In the genomic region with DNA sequence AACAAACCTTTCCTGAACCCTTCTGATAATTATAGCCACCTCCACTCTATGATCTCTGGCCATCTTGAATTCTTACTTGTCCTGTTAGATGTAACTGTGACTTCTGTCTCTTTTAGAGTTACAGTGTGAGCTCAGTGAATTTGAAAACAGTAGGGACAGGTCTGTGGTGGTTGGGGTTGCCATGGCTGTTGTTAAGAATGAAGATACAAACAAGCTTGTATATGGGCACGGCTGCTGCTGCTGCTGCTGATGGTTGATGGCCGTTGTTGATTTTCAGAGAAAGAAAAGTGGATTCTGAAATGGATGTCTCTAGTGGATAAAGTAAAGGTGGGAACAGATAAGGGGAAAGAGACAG, we compare ENCODE assay signal across 16 cellular contexts.
DNase-seq lines count a peak whose midpoint lies in the region; ATAC-seq and TF ChIP-seq lines count a peak whose summit lies in the region.
"Had no signal": no experiment of that assay in that cellular context is flagged by ENCODE, and none has a peak within 500 bp of the region (broad histone marks: within the 10 kb centered on the region; RNA-seq: fewer than 3 reads in every experiment).

No MANE protein-coding gene starts in this region.

- H3K4me2 ChIP-seq in hepatocyte (no peak overlapping the region), skeletal muscle satellite cell (ENCODE audit: low read length) (no peak overlapping the region)

- peaks cover 45% of the 10 kb centered on the region for H3K4me1 Mint-ChIP-seq in activated T-helper 1 cell treated with anti-CD3 and anti-CD28 coated beads, Interleukin-12 subunit alpha, Interleukin-12 subunit beta, Interleukin-2, Interleukin-4 antibody, amounts not matched to agents 30 ng/mL and 10 ng/mL and 1 ng/mL, durations not matched to agents 14 hours and 24 hours and 36 hours (ENCODE audit: low read depth)
- H3K4me1 Mint-ChIP-seq in activated T-cell treated with anti-CD3 and anti-CD28 coated beads, Interleukin-2, amount 50 U/mL, for 24 hours (ENCODE audit: low read depth): peaks cover 14% of the 10 kb centered on the region

- no peaks in the 10 kb centered on the region for H4K20me1 ChIP-seq in hepatocyte (ENCODE audit: insufficient read depth, poor library complexity, severe bottlenecking)

- H3K9me2 ChIP-seq in hepatocyte (replicated peaks; ENCODE audit: insufficient read depth): no peaks in the 10 kb centered on the region

- intact Hi-C loops in activated T-helper 1 cell treated with anti-CD3 and anti-CD28 coated beads, Interleukin-12 subunit alpha, Interleukin-12 subunit beta, Interleukin-2, Interleukin-4 antibody, amounts not matched to agents 30 ng/mL and 10 ng/mL and 1 ng/mL, durations not matched to agents 14 hours and 24 hours and 36 hours (cut with micrococcal nuclease): loop anchor here (10.0 kb wide), 1 partner anchor 649 kb away; a partner anchor contains a TSS

- no peak overlapping the region for H2AFZ ChIP-seq in hepatocyte

- H3K4me3 ChIP-seq in hepatocyte: no peak overlapping the region
- no peak overlapping the region for H3K4me3 ChIP-seq in skeletal muscle satellite cell (ENCODE audit: low read length)
- H3K4me3 ChIP-seq: K562 had no signal

- WGBS in hepatocyte (ENCODE audit: low lambda C conversion rate, missing lambda C conversion rate): 84% methylated on average over 2 of the region's 2 CpGs

- H3K27me3 ChIP-seq in hepatocyte (no peaks in the 10 kb centered on the region), skeletal muscle satellite cell (ENCODE audit: control insufficient read depth, insufficient read depth, low read length) (no peaks in the 10 kb centered on the region)

- no peak for TF ChIP-seq CTCF in hepatocyte (IDR thresholded peaks at IDR 0.05; ENCODE audit: poor library complexity)

- H3K4me1 ChIP-seq in hepatocyte (ENCODE audit: insufficient read depth) (peaks cover 37% of the 10 kb centered on the region), skeletal muscle satellite cell (ENCODE audit: control insufficient read depth, insufficient read depth, low read length) (peaks cover 67% of the 10 kb centered on the region)

- ATAC-seq in HG03342 (IDR thresholded peaks at IDR 0.05; ENCODE audit: unreplicated experiment) (peak; percentile 30), GM21367 (IDR thresholded peaks at IDR 0.05; ENCODE audit: unreplicated experiment) (no peak), HG02588 (IDR thresholded peaks at IDR 0.05; ENCODE audit: unreplicated experiment) (no peak)
- ATAC-seq: K562; stimulated activated effector memory CD8-positive, alpha-beta T cell treated with anti-CD3 and anti-CD28 coated beads, Interleukin-12 subunit alpha, Interleukin-12 subunit beta, amount 100 ng/mL, for 72 hours had no signal

- H3K36me3 ChIP-seq in hepatocyte (replicated peaks; ENCODE audit: insufficient read depth, low read depth) (no peaks in the 10 kb centered on the region), skeletal muscle satellite cell (ENCODE audit: insufficient read depth, low read length) (peaks cover 61% of the 10 kb centered on the region)

- no peaks in the 10 kb centered on the region for H3K9me3 ChIP-seq in hepatocyte (ENCODE audit: low read depth)
- H3K9me3 ChIP-seq in skeletal muscle satellite cell (replicated peaks; ENCODE audit: low read length): no peaks in the 10 kb centered on the region

- no peaks in the 10 kb centered on the region for H3K27me3 Mint-ChIP-seq in activated T-helper 1 cell treated with anti-CD3 and anti-CD28 coated beads, Interleukin-12 subunit alpha, Interleukin-12 subunit beta, Interleukin-2, Interleukin-4 antibody, amounts not matched to agents 30 ng/mL and 10 ng/mL and 1 ng/mL, durations not matched to agents 14 hours and 24 hours and 36 hours (ENCODE audit: insufficient read depth)
- H3K27me3 Mint-ChIP-seq in activated T-cell treated with anti-CD3 and anti-CD28 coated beads, Interleukin-2, amount 50 U/mL, for 24 hours: peaks cover 19% of the 10 kb centered on the region

- peaks cover 6% of the 10 kb centered on the region for H3K9me3 Mint-ChIP-seq in activated T-helper 1 cell treated with anti-CD3 and anti-CD28 coated beads, Interleukin-12 subunit alpha, Interleukin-12 subunit beta, Interleukin-2, Interleukin-4 antibody, amounts not matched to agents 30 ng/mL and 10 ng/mL and 1 ng/mL, durations not matched to agents 14 hours and 24 hours and 36 hours
- no peaks in the 10 kb centered on the region for H3K9me3 Mint-ChIP-seq in activated T-cell treated with anti-CD3 and anti-CD28 coated beads, Interleukin-2, amount 50 U/mL, for 24 hours
- H3K9me3 Mint-ChIP-seq: endodermal cell; stimulated activated effector memory CD8-positive, alpha-beta T cell treated with anti-CD3 and anti-CD28 coated beads, Interleukin-12 subunit alpha, Interleukin-12 subunit beta, amount 100 ng/mL, for 72 hours had no signal

- peaks cover 34% of the 10 kb centered on the region for H3K79me2 ChIP-seq in hepatocyte

- H3K36me3 Mint-ChIP-seq in activated T-helper 1 cell treated with anti-CD3 and anti-CD28 coated beads, Interleukin-12 subunit alpha, Interleukin-12 subunit beta, Interleukin-2, Interleukin-4 antibody, amounts not matched to agents 30 ng/mL and 10 ng/mL and 1 ng/mL, durations not matched to agents 14 hours and 24 hours and 36 hours (ENCODE audit: low read depth): peaks cover 16% of the 10 kb centered on the region
- H3K36me3 Mint-ChIP-seq in activated T-cell treated with anti-CD3 and anti-CD28 coated beads, Interleukin-2, amount 50 U/mL, for 24 hours (ENCODE audit: low read depth): no peaks in the 10 kb centered on the region
- H3K36me3 Mint-ChIP-seq: stimulated activated effector memory CD8-positive, alpha-beta T cell treated with anti-CD3 and anti-CD28 coated beads, Interleukin-12 subunit alpha, Interleukin-12 subunit beta, amount 100 ng/mL, for 72 hours had no signal

- DNase-seq in activated T-helper 1 cell treated with anti-CD3 and anti-CD28 coated beads, Interleukin-12 subunit alpha, Interleukin-12 subunit beta, Interleukin-2, Interleukin-4 antibody, amounts not matched to agents 30 ng/mL and 10 ng/mL and 1 ng/mL, durations not matched to agents 14 hours and 24 hours and 36 hours (ENCODE audit: low spot score): no peak
- DNase-seq in hepatocyte (ENCODE audit: low spot score): no peak
- no peak for DNase-seq in activated T-cell treated with anti-CD3 and anti-CD28 coated beads, Interleukin-2, amount 50 U/mL, for 24 hours
- DNase-seq: activated effector memory CD4-positive, alpha-beta T cell treated with Interleukin-2 at 50 U/mL for 16 hours; DND-41; endodermal cell; hypothalamus; MV-4-11; NCI-H1694 treated with DMSO at 0.1 percent for 48 hours; NCI-H774 had no signal

- no peak overlapping the region for H3K4me3 Mint-ChIP-seq in activated T-helper 1 cell treated with anti-CD3 and anti-CD28 coated beads, Interleukin-12 subunit alpha, Interleukin-12 subunit beta, Interleukin-2, Interleukin-4 antibody, amounts not matched to agents 30 ng/mL and 10 ng/mL and 1 ng/mL, durations not matched to agents 14 hours and 24 hours and 36 hours
- H3K4me3 Mint-ChIP-seq in activated T-cell treated with anti-CD3 and anti-CD28 coated beads, Interleukin-2, amount 50 U/mL, for 24 hours: no peak overlapping the region
- H3K4me3 Mint-ChIP-seq: endodermal cell; stimulated activated effector memory CD8-positive, alpha-beta T cell treated with anti-CD3 and anti-CD28 coated beads, Interleukin-12 subunit alpha, Interleukin-12 subunit beta, amount 100 ng/mL, for 72 hours had no signal

- H3K27ac ChIP-seq in hepatocyte: peak overlapping the region; percentile 58

- H3K9ac ChIP-seq in skeletal muscle satellite cell (ENCODE audit: low read depth, low read length): peak overlapping the region; percentile 57

- peak overlapping the region; percentile 65 for H3K27ac Mint-ChIP-seq in activated T-helper 1 cell treated with anti-CD3 and anti-CD28 coated beads, Interleukin-12 subunit alpha, Interleukin-12 subunit beta, Interleukin-2, Interleukin-4 antibody, amounts not matched to agents 30 ng/mL and 10 ng/mL and 1 ng/mL, durations not matched to agents 14 hours and 24 hours and 36 hours
- H3K27ac Mint-ChIP-seq in activated T-cell treated with anti-CD3 and anti-CD28 coated beads, Interleukin-2, amount 50 U/mL, for 24 hours: no peak overlapping the region
- H3K27ac Mint-ChIP-seq: endodermal cell; stimulated activated effector memory CD8-positive, alpha-beta T cell treated with anti-CD3 and anti-CD28 coated beads, Interleukin-12 subunit alpha, Interleukin-12 subunit beta, amount 100 ng/mL, for 72 hours had no signal
